23 cellular contexts compared by ENCODE assay signal in genomic region chr10:36739884-36740445, GRCh38.
A peak's percentile ranks its signal among the peaks of the same experiment; 100 is the strongest.
DNase-seq lines count a peak whose midpoint lies in the region; FAIRE-seq and TF ChIP-seq lines count a peak whose summit lies in the region.
"Had no signal": no experiment of that assay in that cellular context is flagged by ENCODE, and none has a peak within 500 bp of the region (broad histone marks: within the 10 kb centered on the region; RNA-seq: fewer than 3 reads in every experiment).

No MANE protein-coding gene starts in this region.

- H3K9ac ChIP-seq in GM23248, result no peak overlapping the region

- TF ChIP-seq CTCF in LNCaP clone FGC (IDR thresholded peaks at IDR 0.05; ENCODE audit: control insufficient read depth, extremely low read depth, insufficient read depth) (no peak), bronchial epithelial cell (IDR thresholded peaks at IDR 0.05; ENCODE audit: insufficient read depth, low read length, severe bottlenecking) (no peak)

- in situ Hi-C loops in GM23248 (cut with MboI), result no loop called here

- no peaks in the 10 kb centered on the region for H3K36me3 ChIP-seq in GM23248 (ENCODE audit: low read depth)
- no peaks in the 10 kb centered on the region for H3K36me3 ChIP-seq in bronchial epithelial cell (ENCODE audit: control insufficient read depth, insufficient read depth, low read length)
- no peaks in the 10 kb centered on the region for H3K36me3 ChIP-seq in small intestine (ENCODE audit: control insufficient read depth in 2 of 2, insufficient read depth in 2 of 2, low read length in 2 of 2)
- H3K36me3 ChIP-seq: BE2C had no signal

- no peak overlapping the region for H3K4me3 ChIP-seq in GM23248
- H3K4me3 ChIP-seq in LNCaP clone FGC (ENCODE audit: low read depth, low read length), result no peak overlapping the region
- H3K4me3 ChIP-seq in bronchial epithelial cell (ENCODE audit: low read depth, low read length), result no peak overlapping the region
- H3K4me3 ChIP-seq in small intestine (ENCODE audit: low read depth in 1 of 2, low read length in 2 of 2), result no peak overlapping the region

- FAIRE-seq in bronchial epithelial cell (lab: Jason Lieb, UNC) (no peak), small intestine (lab: Jason Lieb, UNC) (no peak)
- FAIRE-seq: G401.6, GM12891, HTR-8/SVneo had no signal

- peaks cover 12% of the 10 kb centered on the region for H3F3A ChIP-seq in GM23248 (ENCODE audit: insufficient read depth)

- no peaks in the 10 kb centered on the region for H3K79me2 ChIP-seq in GM23248 (ENCODE audit: insufficient read depth)

- H3K27ac ChIP-seq in GM23248 (no peak overlapping the region), small intestine (ENCODE audit: low read depth in 1 of 2, low read length in 1 of 2) (no peak overlapping the region)

- H2AFZ ChIP-seq in GM23248, result no peak overlapping the region

- no peak overlapping the region for H3K4me2 ChIP-seq in GM23248 (ENCODE audit: unreplicated experiment)

- H4K20me1 ChIP-seq in GM23248 (ENCODE audit: insufficient read depth), result no peaks in the 10 kb centered on the region

- H3K9me3 ChIP-seq in GM23248 (ENCODE audit: low read depth) (no peaks in the 10 kb centered on the region), small intestine (ENCODE audit: control insufficient read depth, low read depth) (no peaks in the 10 kb centered on the region)
- H3K9me3 ChIP-seq: BE2C had no signal

- 0 out of 2 replicates have a peak, but pooled peaks cover 3% of the 10 kb centered on the region for H3K9me2 ChIP-seq in GM23248 (ENCODE audit: insufficient read depth)

- H3K27me3 ChIP-seq in GM23248 (replicated peaks; ENCODE audit: insufficient read depth) (no peaks in the 10 kb centered on the region), bronchial epithelial cell (ENCODE audit: control insufficient read depth, insufficient read depth, low read length) (no peaks in the 10 kb centered on the region), small intestine (ENCODE audit: control insufficient read depth in 2 of 2, insufficient read depth in 2 of 2, low read length in 2 of 2) (no peaks in the 10 kb centered on the region)
- H3K27me3 ChIP-seq: BE2C had no signal

- H3K4me1 ChIP-seq in GM23248 (ENCODE audit: insufficient read depth) (peaks cover 15% of the 10 kb centered on the region; the same call in 1 of the 2 replicates), small intestine (ENCODE audit: control insufficient read depth in 2 of 2, insufficient read depth in 1 of 2, low read depth in 1 of 2, low read length in 1 of 2) (no peaks in the 10 kb centered on the region)
- H3K4me1 ChIP-seq: BE2C had no signal

- DNase-seq in GM23248, result peak; percentile 25
- peak; percentile 51 for DNase-seq in LNCaP clone FGC (ENCODE audit: low read depth)
- DNase-seq in bronchial epithelial cell (ENCODE audit: low read depth), result peak; percentile 52
- no peak for DNase-seq in globus pallidus (ENCODE audit: low spot score)
- no peak for DNase-seq in small intestine
- no peak for DNase-seq in iPS-NIHi11 (ENCODE audit: low spot score)
- DNase-seq: ACHN; BE2C; C1 segment of cervical spinal cord; CD4-positive, CD25-positive, alpha-beta regulatory T cell; CD8-positive, alpha-beta memory T cell; COR-L47; DMS 273 treated with DMSO at 0.1 percent for 48 hours; DMS53; DND-41; EL; GOT3; H7; HFFc6; KBM-7 had no signal

- 79 to 86% methylated on average over 5 of the region's 5 CpGs for WGBS in GM23248 (ENCODE audit: low coverage in 1 of 2, low lambda C conversion rate in 2 of 2, missing lambda C conversion rate in 2 of 2), 2 experiments
- 82 to 88% (median 83%) methylated on average over 5 of the region's 5 CpGs for WGBS in small intestine, 3 donors

Comparison
In these comparisons a context has a peak if more than half of its experiments do, and no peak if none do; other contexts are left out.
1. DNase-seq: peak in GM23248 (single experiment), LNCaP clone FGC (single experiment) and bronchial epithelial cell (single experiment); none in globus pallidus (single experiment), small intestine (single experiment) and iPS-NIHi11 (single experiment).